In genomic region chr1:28281608-28282425, GRCh38 we compare ENCODE assay signal across 20 cellular contexts. TPM values are rescaled to one million over a fixed set of nuclear protein-coding genes. Genes with fewer than 3 reads are reported as not detected.
DNase-seq lines count a peak whose midpoint lies in the region; ATAC-seq, FAIRE-seq and TF ChIP-seq lines count a peak whose summit lies in the region.
"Had no signal": no experiment of that assay in that cellular context is flagged by ENCODE, and none has a peak within 500 bp of the region (broad histone marks: within the 10 kb centered on the region; RNA-seq: fewer than 3 reads in every experiment).

No MANE protein-coding gene starts in this region.

- no peak for TF ChIP-seq CTCF in A549 (IDR thresholded peaks at IDR 0.05)
- no peak for TF ChIP-seq CTCF in right lobe of liver (IDR thresholded peaks at IDR 0.05)

- CTCF ChIA-PET in A549 (lab: Yijun Ruan, JAX): interaction anchor here (3.4 kb wide), 1 partner anchor 33 kb away, joined by 15 read pairs; no protein-coding TSS in a partner anchor

- no peak overlapping the region for H3K4me2 ChIP-seq in A549

- H3K4me1 ChIP-seq in A549 (no peaks in the 10 kb centered on the region), right lobe of liver (peaks cover 0 to 56% (median 28%) of the 10 kb centered on the region in 4 donors)
- H3K4me1 ChIP-seq: SJCRH30 had no signal

- DNase-seq in A549 (ENCODE audit: low read depth in 1 of 2, low spot score in 1 of 2) (no peak), T-helper 17 cell (no peak), right lobe of liver (peak; percentile 33 to 79 (median 72))
- DNase-seq in T-helper 2 cell treated with Interferon-gamma antibody and Interleukin-4, amounts not matched to agents 5 μg/mL and 100 μg/mL, for 36 hours (ENCODE audit: low spot score): no peak
- DNase-seq: activated CD4-positive, alpha-beta T cell treated with anti-CD3 and anti-CD28 coated beads, Interleukin-2, amount 50 U/mL, for 48 hours; activated naive CD4-positive, alpha-beta T cell treated with anti-CD3 and anti-CD28 coated beads, Interleukin-2, amount 50 U/mL, for 16 hours; activated T-cell treated with anti-CD3 and anti-CD28 coated beads, Interleukin-2, amount 50 U/mL, for 24 hours; aorta; effector memory CD8-positive, alpha-beta T cell; H7; left cardiac atrium; MM.1S; NCI-H1694; SJCRH30; substantia nigra had no signal

- WGBS in A549 (ENCODE audit: missing lambda C conversion rate): 87% methylated on average over 10 of the region's 14 CpGs
- WGBS in right lobe of liver (ENCODE audit: insufficient coverage, low coverage, low lambda C conversion rate, missing lambda C conversion rate): 60% methylated on average over 9 of the region's 14 CpGs

- POLR2A ChIA-PET in A549 (lab: Yijun Ruan, JAX): no interaction called here

- H3K27me3 Mint-ChIP-seq in T-helper 17 cell: no peaks in the 10 kb centered on the region
- no peaks in the 10 kb centered on the region for H3K27me3 Mint-ChIP-seq in T-helper 2 cell treated with Interferon-gamma antibody and Interleukin-4, amounts not matched to agents 5 μg/mL and 100 μg/mL, for 36 hours (ENCODE audit: low read depth)
- H3K27me3 Mint-ChIP-seq: activated T-cell treated with anti-CD3 and anti-CD28 coated beads, Interleukin-2, amount 50 U/mL, for 24 hours; effector memory CD8-positive, alpha-beta T cell had no signal

- peak overlapping the region; percentile 60 for H3K27ac Mint-ChIP-seq in T-helper 17 cell
- H3K27ac Mint-ChIP-seq in T-helper 2 cell treated with Interferon-gamma antibody and Interleukin-4, amounts not matched to agents 5 μg/mL and 100 μg/mL, for 36 hours: no peak overlapping the region
- H3K27ac Mint-ChIP-seq: activated T-cell treated with anti-CD3 and anti-CD28 coated beads, Interleukin-2, amount 50 U/mL, for 24 hours; T-helper 1 cell treated with Interleukin-12 subunit alpha and Interleukin-12 subunit beta and Interleukin-4 antibody, amounts not matched to agents 30 μg/mL and 1 μg/mL, for 36 hours had no signal

- H3K9me3 ChIP-seq in A549: no peaks in the 10 kb centered on the region
- no peaks in the 10 kb centered on the region for H3K9me3 ChIP-seq in T-helper 17 cell (ENCODE audit: control insufficient read depth, low read length, poor library complexity, severe bottlenecking)
- no peaks in the 10 kb centered on the region for H3K9me3 ChIP-seq in right lobe of liver
- H3K9me3 ChIP-seq: SJCRH30 had no signal

- no peak overlapping the region for H3K27ac ChIP-seq in A549
- H3K27ac ChIP-seq in right lobe of liver: peak overlapping the region; percentile 57 to 97 (median 93)
- H3K27ac ChIP-seq: SJCRH30, VCaP had no signal

- TF ChIP-seq RAD21 in A549 (conservative IDR thresholded peaks at IDR 0.05 in 1 of 2, IDR thresholded peaks at IDR 0.05 in 1 of 2): no peak

- H3K4me3 ChIP-seq in A549 (no peak overlapping the region), right lobe of liver (peak overlapping the region in 1 of 3 donors; percentile 17)
- H3K4me3 ChIP-seq: SJCRH30 had no signal

- H3K36me3 ChIP-seq in right lobe of liver: peaks cover 0 to 41% (median 21%) of the 10 kb centered on the region in 4 donors
- H3K36me3 ChIP-seq: SJCRH30 had no signal

- no peaks in the 10 kb centered on the region for H3K27me3 ChIP-seq in right lobe of liver
- H3K27me3 ChIP-seq: SJCRH30 had no signal

- no peak for TF ChIP-seq EP300 in A549 (IDR thresholded peaks at IDR 0.05)

- H3K4me3 Mint-ChIP-seq in T-helper 17 cell: no peak overlapping the region
- H3K4me3 Mint-ChIP-seq in T-helper 2 cell treated with Interferon-gamma antibody and Interleukin-4, amounts not matched to agents 5 μg/mL and 100 μg/mL, for 36 hours: no peak overlapping the region
- H3K4me3 Mint-ChIP-seq: activated T-cell treated with anti-CD3 and anti-CD28 coated beads, Interleukin-2, amount 50 U/mL, for 24 hours; effector memory CD8-positive, alpha-beta T cell; T-helper 1 cell treated with Interleukin-12 subunit alpha and Interleukin-12 subunit beta and Interleukin-4 antibody, amounts not matched to agents 30 μg/mL and 1 μg/mL, for 36 hours had no signal

- H3K36me3 Mint-ChIP-seq in T-helper 17 cell (ENCODE audit: low read depth): peaks cover 6% of the 10 kb centered on the region
- peaks cover 20% of the 10 kb centered on the region for H3K36me3 Mint-ChIP-seq in T-helper 2 cell treated with Interferon-gamma antibody and Interleukin-4, amounts not matched to agents 5 μg/mL and 100 μg/mL, for 36 hours (ENCODE audit: low read depth)

- intact Hi-C loops in right lobe of liver (cut with DNase I): no loop called here

- no peak for FAIRE-seq in A549 (lab: Jason Lieb, UNC)
- FAIRE-seq: G401.6 had no signal

- no peaks in the 10 kb centered on the region for H3K9me3 Mint-ChIP-seq in T-helper 2 cell treated with Interferon-gamma antibody and Interleukin-4, amounts not matched to agents 5 μg/mL and 100 μg/mL, for 36 hours
- H3K9me3 Mint-ChIP-seq: activated T-cell treated with anti-CD3 and anti-CD28 coated beads, Interleukin-2, amount 50 U/mL, for 24 hours; effector memory CD8-positive, alpha-beta T cell; T-helper 1 cell treated with Interleukin-12 subunit alpha and Interleukin-12 subunit beta and Interleukin-4 antibody, amounts not matched to agents 30 μg/mL and 1 μg/mL, for 36 hours had no signal

- ATAC-seq in A549 (no peak), T-helper 17 cell (no peak), right lobe of liver (peak; percentile 35 to 67 (median 50)), HG03565 (IDR thresholded peaks at IDR 0.05; ENCODE audit: unreplicated experiment) (no peak), HG03039 (IDR thresholded peaks at IDR 0.05; ENCODE audit: unreplicated experiment) (no peak)
- ATAC-seq: effector memory CD8-positive, alpha-beta T cell had no signal

- peaks cover 6% of the 10 kb centered on the region for H3K4me1 Mint-ChIP-seq in T-helper 17 cell
- peaks cover 4% of the 10 kb centered on the region for H3K4me1 Mint-ChIP-seq in T-helper 2 cell treated with Interferon-gamma antibody and Interleukin-4, amounts not matched to agents 5 μg/mL and 100 μg/mL, for 36 hours (ENCODE audit: low read depth)

- TF ChIP-seq POLR2A in A549 (IDR thresholded peaks at IDR 0.05; ENCODE audit: low read length) (no peak), right lobe of liver (IDR thresholded peaks at IDR 0.05) (no peak)

TF ChIP-seq in A549, 52 proteins besides CTCF, POLR2A, EP300 and RAD21 (continues in another document):
- TF ChIP-seq RARB (CRISPR knock-in tag; IDR thresholded peaks at IDR 0.05) (no peak), POLR2AphosphoS2 (conservative IDR thresholded peaks at IDR 0.05; ENCODE audit: low read length) (0 out of 2 replicates have a peak, but pooled peaks have one; percentile 35), PBX3 (IDR thresholded peaks at IDR 0.05) (no peak), NFE2L2 (conservative IDR thresholded peaks at IDR 0.05; ENCODE audit: low read length) (no peak), JUN (IDR thresholded peaks at IDR 0.05) (0 out of 5 replicates have a peak, but pooled peaks of 1 of the 2 experiments have one; percentile 4), ATOH8 (CRISPR knock-in tag; IDR thresholded peaks at IDR 0.05; ENCODE audit: low read depth) (no peak)

RNA-seq across cellular contexts. Expression of gene SESN2, which starts 22.5 kb away (rescaled TPM):
- polyA plus RNA-seq in A549 (2011; rRNA removed) (16.6 and 16.7 TPM in 2 replicates), A549 (2017; fragmentation: RNase III; extraction: RNeasy Plus Mini Kit Qiagen cat#74134 plus additional on column Dnase treatment) (5.2 to 5.6 TPM (median 5.6 TPM) in 3 replicates)
- polyA plus RNA-seq in A549 (2012; cell fraction: cytosol; rRNA removed): 6.2 and 7.9 TPM in 2 replicates
- polyA plus RNA-seq in A549 (2012; cell fraction: nucleus; rRNA removed): 12.5 and 16.4 TPM in 2 replicates
- 25.4 and 29.1 TPM in 2 replicates for polyA minus RNA-seq in A549 (2011; rRNA and poly(A)+ RNA removed)
- total RNA-seq in T-helper 17 cell (10 to 100 TPM; 16.6 to 35.3 TPM), right lobe of liver (10 to 100 TPM in 4 of 6 experiments, 1 to 10 TPM in 2; 4.5 to 17.9 (median 14.0) TPM)

RNA-seq across cellular contexts. Expression of gene ATP5IF1, which starts 45.9 kb away (rescaled TPM):
- polyA plus RNA-seq in A549 (2011; rRNA removed) (102 and 178 TPM in 2 replicates), A549 (2017; fragmentation: RNase III; extraction: RNeasy Plus Mini Kit Qiagen cat#74134 plus additional on column Dnase treatment) (229 to 240 TPM (median 234 TPM) in 3 replicates)
- 245 and 347 TPM in 2 replicates for polyA plus RNA-seq in A549 (2012; cell fraction: cytosol; rRNA removed)
- 73.8 and 121 TPM in 2 replicates for polyA plus RNA-seq in A549 (2012; cell fraction: nucleus; rRNA removed)
- polyA minus RNA-seq in A549 (2011; rRNA and poly(A)+ RNA removed): 9.6 and 12.8 TPM in 2 replicates
- total RNA-seq in T-helper 17 cell (10 to 100 TPM; 75.6 to 83.7 TPM), right lobe of liver (100 to 1,000 TPM in 4 of 6 experiments, 10 to 100 TPM in 2; 86.7 to 315 (median 116) TPM)

RNA-seq across cellular contexts. Expression of gene MED18, which starts 47.0 kb away (rescaled TPM):
- polyA plus RNA-seq in A549 (2011; rRNA removed): 20.3 and 22.2 TPM in 2 replicates
- polyA plus RNA-seq in A549 (2012; cell fraction: cytosol; rRNA removed): 9.6 and 10.3 TPM in 2 replicates
- polyA plus RNA-seq in A549 (2012; cell fraction: nucleus; rRNA removed): 10.2 and 11.3 TPM in 2 replicates
- 13.7 to 15.4 TPM (median 14.5 TPM) in 3 replicates for polyA plus RNA-seq in A549 (2017; fragmentation: RNase III; extraction: RNeasy Plus Mini Kit Qiagen cat#74134 plus additional on column Dnase treatment)
- 42.6 and 63.6 TPM in 2 replicates for polyA minus RNA-seq in A549 (2011; rRNA and poly(A)+ RNA removed)
- 1 to 10 TPM; 4.6 to 4.7 TPM for total RNA-seq in T-helper 17 cell
- 10 to 100 TPM in 4 of 6 experiments, 1 to 10 TPM in 2; 9.1 to 16.4 (median 11.8) TPM for total RNA-seq in right lobe of liver

RNA-seq across cellular contexts. Expression of gene DNAJC8, which starts 49.0 kb away (rescaled TPM):
- polyA plus RNA-seq in A549 (2011; rRNA removed): 67.0 and 93.7 TPM in 2 replicates
- polyA plus RNA-seq in A549 (2012; cell fraction: cytosol; rRNA removed): 39.9 and 42.3 TPM in 2 replicates
- polyA plus RNA-seq in A549 (2012; cell fraction: nucleus; rRNA removed): 19.3 and 29.0 TPM in 2 replicates
- 81.7 to 87.3 TPM (median 81.8 TPM) in 3 replicates for polyA plus RNA-seq in A549 (2017; fragmentation: RNase III; extraction: RNeasy Plus Mini Kit Qiagen cat#74134 plus additional on column Dnase treatment)
- 18.1 and 18.8 TPM in 2 replicates for polyA minus RNA-seq in A549 (2011; rRNA and poly(A)+ RNA removed)
- total RNA-seq in T-helper 17 cell: 10 to 100 TPM; 52.1 to 58.4 TPM
- 10 to 100 TPM; 22.2 to 34.4 (median 28.2) TPM for total RNA-seq in right lobe of liver

Comparison
In these comparisons a context has a peak if more than half of its experiments do, and no peak if none do; other contexts are left out.
1. ATAC-seq: peak in right lobe of liver (4 of 4); none in A549 (0 of 2), T-helper 17 cell (single experiment), HG03565 (single experiment) and HG03039 (single experiment).
2. DNase-seq: peak in right lobe of liver (3 of 3); none in A549 (0 of 2), T-helper 17 cell (0 of 3) and T-helper 2 cell treated with Interferon-gamma antibody and Interleukin-4, amounts not matched to agents 5 μg/mL and 100 μg/mL, for 36 hours (single experiment).
3. H3K27ac ChIP-seq: peak in right lobe of liver (3 of 3); none in A549 (0 of 2).